ENCODE assay signal across 11 cellular contexts in the genomic region with DNA sequence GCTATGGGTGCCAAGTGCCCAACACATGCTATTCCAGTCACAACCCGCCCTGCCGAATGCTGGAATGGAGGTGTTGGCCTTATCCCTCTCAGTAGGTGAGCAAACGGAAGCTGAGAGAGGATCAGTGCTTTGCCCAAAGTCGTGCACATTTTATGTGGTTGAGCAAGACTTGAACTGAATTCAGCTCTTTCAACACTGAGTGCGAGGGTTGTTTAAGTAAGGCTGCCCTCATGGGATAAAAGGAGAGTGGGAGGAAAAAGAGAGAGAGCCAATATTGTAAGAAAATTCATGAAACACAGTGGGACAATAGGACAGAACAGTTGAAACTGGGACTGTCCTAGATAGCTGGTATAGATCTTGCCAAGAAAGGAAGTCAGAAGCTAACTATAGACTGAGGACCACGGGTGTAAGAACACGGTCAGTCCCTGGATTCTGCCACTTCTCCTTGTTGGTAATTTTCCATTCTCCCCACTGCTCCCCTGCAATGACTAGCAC. TPM values are rescaled to one million over a fixed set of nuclear protein-coding genes. Genes with fewer than 3 reads are reported as not detected.
A peak's percentile ranks its signal among the peaks of the same experiment; 100 is the strongest.
DNase-seq lines count a peak whose midpoint lies in the region; ATAC-seq and TF ChIP-seq lines count a peak whose summit lies in the region.
"Had no signal": no experiment of that assay in that cellular context is flagged by ENCODE, and none has a peak within 500 bp of the region (broad histone marks: within the 10 kb centered on the region; RNA-seq: fewer than 3 reads in every experiment).

No MANE protein-coding gene starts in this region.

- 2 to 17% methylated on average over 4 to 7 of the region's 7 CpGs for WGBS in esophagus squamous epithelium, 2 donors

- no peak for TF ChIP-seq CTCF in esophagus squamous epithelium (IDR thresholded peaks at IDR 0.05)

- H3K27ac ChIP-seq in esophagus squamous epithelium: peak overlapping the region; percentile 50 to 89 (median 76)
- peak overlapping the region; percentile 35 to 52 for H3K27ac ChIP-seq in mucosa of rectum (ENCODE audit: low read depth in 2 of 2, low read length in 2 of 2)

- DNase-seq in activated effector memory CD4-positive, alpha-beta T cell treated with anti-CD3 and anti-CD28 coated beads, Interleukin-2, amount 50 U/mL, for 16 hours: peak; percentile 47
- DNase-seq in activated effector memory CD4-positive, alpha-beta T cell treated with Interleukin-2 at 50 U/mL for 16 hours: no peak
- DNase-seq in esophagus squamous epithelium (lab: John Stamatoyannopoulos, UW): no peak
- DNase-seq in NCI-H2107 (lab: John Stamatoyannopoulos, UW): no peak
- DNase-seq in activated CD8-positive, alpha-beta memory T cell treated with anti-CD3 and anti-CD28 coated beads, Interleukin-2, amount 50 U/mL, for 48 hours: no peak
- DNase-seq: 8988T; activated naive CD8-positive, alpha-beta T cell treated with anti-CD3 and anti-CD28 coated beads, Interleukin-2, amount 50 U/mL, for 24 hours; NCI-H748 treated with DMSO at 0.1 percent for 48 hours had no signal

- intact Hi-C loops in esophagus squamous epithelium (cut with DNase I): no loop called here

- H3K9me3 ChIP-seq in esophagus squamous epithelium: no peaks in the 10 kb centered on the region
- no peaks in the 10 kb centered on the region for H3K9me3 ChIP-seq in mucosa of rectum (ENCODE audit: control insufficient read depth in 2 of 2, low read length in 2 of 2)

- peaks cover 14 to 41% (median 32%) of the 10 kb centered on the region in 3 donors for H3K4me1 ChIP-seq in esophagus squamous epithelium
- H3K4me1 ChIP-seq in mucosa of rectum (ENCODE audit: control insufficient read depth in 2 of 2, insufficient read depth in 2 of 2, low read length in 2 of 2): no peaks in the 10 kb centered on the region

- TF ChIP-seq POLR2A in esophagus squamous epithelium (IDR thresholded peaks at IDR 0.05): no peak

- H3K9ac ChIP-seq in mucosa of rectum (ENCODE audit: low read depth in 1 of 2, low read length in 2 of 2): no peak overlapping the region

- H3K4me3 ChIP-seq in esophagus squamous epithelium (no peak overlapping the region), mucosa of rectum (ENCODE audit: low read length in 2 of 2) (no peak overlapping the region)

- ATAC-seq in HG03442 (IDR thresholded peaks at IDR 0.05; ENCODE audit: unreplicated experiment) (no peak), GM18868 (IDR thresholded peaks at IDR 0.05; ENCODE audit: unreplicated experiment) (no peak)
- ATAC-seq: activated naive CD8-positive, alpha-beta T cell treated with anti-CD3 and anti-CD28 coated beads, Interleukin-2, amount 50 U/mL, for 24 hours had no signal

- no peaks in the 10 kb centered on the region for H3K36me3 ChIP-seq in esophagus squamous epithelium
- no peaks in the 10 kb centered on the region for H3K36me3 ChIP-seq in mucosa of rectum (ENCODE audit: control insufficient read depth in 2 of 2, insufficient read depth in 2 of 2, low read length in 2 of 2)

- H3K27me3 ChIP-seq in esophagus squamous epithelium (no peaks in the 10 kb centered on the region), mucosa of rectum (ENCODE audit: control insufficient read depth in 2 of 2, insufficient read depth in 2 of 2, low read length in 2 of 2) (no peaks in the 10 kb centered on the region)

RNA-seq across cellular contexts. Expression of a gene that starts 13.6 kb away (rescaled TPM):
- total RNA-seq in esophagus squamous epithelium: 10 to 100 TPM in 2 of 4 donors, 1 to 10 TPM in 1, under 1 TPM in 1; 0.38 to 10.9 (median 9.1) TPM

RNA-seq across cellular contexts. Expression of a gene that starts 24.5 kb away (rescaled TPM):
- not detected for total RNA-seq in esophagus squamous epithelium

RNA-seq across cellular contexts. Expression of a gene that starts 29.4 kb away (rescaled TPM):
- under 1 TPM in 1 of 4 donors, not detected in 3; 1.00 TPM for total RNA-seq in esophagus squamous epithelium
